ENCODE assay signal across 9 cellular contexts in genomic region chr20:37521091-37521771, GRCh38. TPM values are rescaled to one million over a fixed set of nuclear protein-coding genes. Genes with fewer than 3 reads are reported as not detected.
DNase-seq lines count a peak whose midpoint lies in the region; ATAC-seq and TF ChIP-seq lines count a peak whose summit lies in the region.
"Had no signal": no experiment of that assay in that cellular context is flagged by ENCODE, and none has a peak within 500 bp of the region (broad histone marks: within the 10 kb centered on the region; RNA-seq: fewer than 3 reads in every experiment).

Gene NNAT (plus strand): TSS chr20:37521250. CDS start chr20:37521332, 82 bp downstream.

- peak within 1 kb of the TSS; percentile 72 for H3K4me3 Mint-ChIP-seq in activated B cell treated with CpG ODN at 0.5 μM for 24 hours
- peak within 1 kb of the TSS; percentile 81 for H3K4me3 Mint-ChIP-seq in progenitor cell of endocrine pancreas (ENCODE audit: low read depth)

- peak within 1 kb of the TSS in 1 of 2 donors; percentile 17 for H3K27ac ChIP-seq in right atrium auricular region

- H3K27me3 Mint-ChIP-seq in activated B cell treated with CpG ODN at 0.5 μM for 24 hours (no peaks in the 10 kb centered on the region), progenitor cell of endocrine pancreas (no peaks in the 10 kb centered on the region)

- no peak within 1 kb of the TSS for H3K27ac Mint-ChIP-seq in activated B cell treated with CpG ODN at 0.5 μM for 24 hours
- peak within 1 kb of the TSS; percentile 93 for H3K27ac Mint-ChIP-seq in progenitor cell of endocrine pancreas

- TF ChIP-seq CTCF in GM12864 (IDR thresholded peaks at IDR 0.05; ENCODE audit: low read depth, low read length, missing control alignments) (no peak), activated B cell treated with CpG ODN at 0.5 μM for 24 hours (IDR thresholded peaks at IDR 0.05) (no peak), fibroblast of pulmonary artery (IDR thresholded peaks at IDR 0.05; ENCODE audit: low read length, missing control alignments) (no peak), progenitor cell of endocrine pancreas (IDR thresholded peaks at IDR 0.05; ENCODE audit: unreplicated experiment) (no peak), right atrium auricular region (IDR thresholded peaks at IDR 0.05) (no peak)

- H3K36me3 ChIP-seq in right atrium auricular region: peaks cover 15% of the 10 kb centered on the region

- H3K27me3 ChIP-seq in right atrium auricular region: no peaks in the 10 kb centered on the region

- H3K4me3 ChIP-seq in GM12864 (ENCODE audit: low read depth, low read length) (peak within 1 kb of the TSS; percentile 43), fibroblast of pulmonary artery (replicated peaks; ENCODE audit: low read depth, low read length) (peak within 1 kb of the TSS; percentile 48), right atrium auricular region (peak within 1 kb of the TSS in 1 of 2 donors; percentile 23)

- H3K4me1 Mint-ChIP-seq in activated B cell treated with CpG ODN at 0.5 μM for 24 hours (peaks cover 60% of the 10 kb centered on the region), progenitor cell of endocrine pancreas (ENCODE audit: low read depth) (peaks cover 36% of the 10 kb centered on the region)

- no peak for ATAC-seq in activated B cell treated with CpG ODN at 0.5 μM for 24 hours (ENCODE audit: low read depth)

- H3K4me1 ChIP-seq in right atrium auricular region: peaks cover 0 to 96% of the 10 kb centered on the region in 2 donors

- DNase-seq in GM12864 (ENCODE audit: low read depth): no peak
- peak; percentile 16 for DNase-seq in activated B cell treated with CpG ODN at 0.5 μM for 24 hours
- DNase-seq in fibroblast of pulmonary artery (ENCODE audit: low read depth): no peak
- DNase-seq in progenitor cell of endocrine pancreas (ENCODE audit: low spot score, unreplicated experiment): peak; percentile 40
- DNase-seq in GF-D8 (lab: John Stamatoyannopoulos, UW): no peak
- DNase-seq in mucosa of gallbladder (ENCODE audit: low spot score): no peak
- no peak for DNase-seq in COLO668 (lab: John Stamatoyannopoulos, UW; ENCODE audit: unreplicated experiment)
- DNase-seq in right atrium auricular region (ENCODE audit: low spot score): no peak

- H3K9me3 ChIP-seq in right atrium auricular region: no peaks in the 10 kb centered on the region

- intact Hi-C loops in activated B cell treated with CpG ODN at 0.5 μM for 24 hours (cut with micrococcal nuclease): no loop called here

- H3K9me3 Mint-ChIP-seq in activated B cell treated with CpG ODN at 0.5 μM for 24 hours: no peaks in the 10 kb centered on the region
- H3K9me3 Mint-ChIP-seq in progenitor cell of endocrine pancreas (ENCODE audit: low read depth): no peaks in the 10 kb centered on the region

- POLR2A ChIA-PET in activated B cell treated with CpG ODN at 0.5 μM for 24 hours (lab: Charles Lee): interaction anchor here (0.7 kb wide), 2 partner anchors 513 to 1354 kb away, joined by 3 to 4 read pairs; no protein-coding TSS in a partner anchor

- H3K36me3 Mint-ChIP-seq in activated B cell treated with CpG ODN at 0.5 μM for 24 hours (ENCODE audit: low read depth) (peaks cover 56% of the 10 kb centered on the region), progenitor cell of endocrine pancreas (ENCODE audit: insufficient read depth) (peaks cover 20% of the 10 kb centered on the region)

- CTCF ChIA-PET in activated B cell treated with CpG ODN at 0.5 μM for 24 hours (lab: Charles Lee): interaction anchor here (0.7 kb wide), 1 partner anchor 325 kb away, joined by 4 read pairs; no protein-coding TSS in a partner anchor

RNA-seq across cellular contexts. Expression of gene NNAT, which starts in this region (rescaled TPM):
- total RNA-seq in activated B cell treated with CpG ODN at 0.5 μM for 24 hours (0.40 TPM in 1 of 2 replicates, not detected in the other), progenitor cell of endocrine pancreas (79.2 and 87.4 TPM in 2 replicates), mucosa of gallbladder (6.3 TPM), right atrium auricular region (1 to 10 TPM in 1 of 2 donors, under 1 TPM in 1; 0.78 to 2.6 TPM)
- total RNA-seq: NCI-H460 had no signal

Comparison
In these comparisons a context has a peak if more than half of its experiments do, and no peak if none do; other contexts are left out.
1. RNA of gene NNAT (total RNA-seq): 79.2 to 87.4 TPM in progenitor cell of endocrine pancreas; 6.3 TPM in mucosa of gallbladder (single experiment), 0.78 to 2.6 TPM in right atrium auricular region and 0.40 TPM in activated B cell treated with CpG ODN at 0.5 μM for 24 hours; every median in the first group is over 10 times any median in the second.
2. Peak in DNase-seq in activated B cell treated with CpG ODN at 0.5 μM for 24 hours; RNA of the gene not detected or under 1 TPM.